8 cellular contexts compared by ENCODE assay signal in the genomic region with DNA sequence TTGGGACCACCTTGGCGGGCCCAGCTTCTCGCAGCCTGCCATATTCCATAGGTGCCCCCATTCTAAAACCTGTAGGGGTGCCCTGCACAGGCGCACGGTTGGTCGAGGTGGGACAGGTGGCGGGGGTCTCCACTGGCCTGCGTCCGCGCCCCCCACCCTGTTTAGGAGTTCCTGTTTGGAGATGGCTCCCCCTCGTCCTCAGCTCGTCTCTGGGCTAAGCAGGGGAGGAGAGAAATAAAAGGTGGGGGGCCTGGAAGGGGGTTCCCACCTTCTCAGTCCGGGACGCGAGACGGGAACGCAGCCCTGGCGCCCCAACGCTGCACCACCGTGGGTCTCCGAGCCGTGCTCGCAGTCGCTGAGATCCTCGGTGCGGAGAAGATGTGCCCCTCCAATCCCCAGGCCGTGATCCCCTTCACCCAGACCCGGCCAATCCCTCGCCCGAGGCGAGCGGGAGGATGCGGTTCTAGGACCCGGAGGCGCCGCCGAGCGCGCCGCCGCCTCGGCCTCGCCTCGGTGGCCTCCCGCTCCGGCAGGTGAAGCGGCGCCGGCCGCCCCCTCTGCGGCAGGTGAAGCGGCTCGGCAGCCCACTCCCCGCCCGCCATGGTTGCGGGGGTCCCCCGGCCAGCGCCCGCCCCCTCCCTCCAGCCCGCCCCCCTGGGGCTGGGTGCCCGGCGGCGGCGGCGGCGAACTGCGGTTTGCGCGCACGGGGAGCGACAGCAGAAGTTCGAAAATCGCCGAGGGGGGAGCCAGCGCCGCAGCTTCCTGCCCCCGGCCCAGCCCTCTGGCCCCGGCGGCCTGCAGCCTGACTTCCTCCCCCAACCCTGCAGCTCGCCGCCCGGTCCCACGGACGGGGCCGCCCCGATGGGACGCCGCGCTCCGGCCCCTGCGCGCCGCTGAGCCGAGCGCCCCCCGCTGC. TPM values are rescaled to one million over a fixed set of nuclear protein-coding genes. Genes with fewer than 3 reads are reported as not detected.
DNase-seq lines count a peak whose midpoint lies in the region; ATAC-seq, FAIRE-seq and TF ChIP-seq lines count a peak whose summit lies in the region.

A gene with protein sequence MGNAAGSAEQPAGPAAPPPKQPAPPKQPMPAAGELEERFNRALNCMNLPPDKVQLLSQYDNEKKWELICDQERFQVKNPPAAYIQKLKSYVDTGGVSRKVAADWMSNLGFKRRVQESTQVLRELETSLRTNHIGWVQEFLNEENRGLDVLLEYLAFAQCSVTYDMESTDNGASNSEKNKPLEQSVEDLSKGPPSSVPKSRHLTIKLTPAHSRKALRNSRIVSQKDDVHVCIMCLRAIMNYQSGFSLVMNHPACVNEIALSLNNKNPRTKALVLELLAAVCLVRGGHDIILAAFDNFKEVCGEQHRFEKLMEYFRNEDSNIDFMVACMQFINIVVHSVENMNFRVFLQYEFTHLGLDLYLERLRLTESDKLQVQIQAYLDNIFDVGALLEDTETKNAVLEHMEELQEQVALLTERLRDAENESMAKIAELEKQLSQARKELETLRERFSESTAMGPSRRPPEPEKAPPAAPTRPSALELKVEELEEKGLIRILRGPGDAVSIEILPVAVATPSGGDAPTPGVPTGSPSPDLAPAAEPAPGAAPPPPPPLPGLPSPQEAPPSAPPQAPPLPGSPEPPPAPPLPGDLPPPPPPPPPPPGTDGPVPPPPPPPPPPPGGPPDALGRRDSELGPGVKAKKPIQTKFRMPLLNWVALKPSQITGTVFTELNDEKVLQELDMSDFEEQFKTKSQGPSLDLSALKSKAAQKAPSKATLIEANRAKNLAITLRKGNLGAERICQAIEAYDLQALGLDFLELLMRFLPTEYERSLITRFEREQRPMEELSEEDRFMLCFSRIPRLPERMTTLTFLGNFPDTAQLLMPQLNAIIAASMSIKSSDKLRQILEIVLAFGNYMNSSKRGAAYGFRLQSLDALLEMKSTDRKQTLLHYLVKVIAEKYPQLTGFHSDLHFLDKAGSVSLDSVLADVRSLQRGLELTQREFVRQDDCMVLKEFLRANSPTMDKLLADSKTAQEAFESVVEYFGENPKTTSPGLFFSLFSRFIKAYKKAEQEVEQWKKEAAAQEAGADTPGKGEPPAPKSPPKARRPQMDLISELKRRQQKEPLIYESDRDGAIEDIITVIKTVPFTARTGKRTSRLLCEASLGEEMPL (plus strand): TSS at position 805 of the 916 bp plus-strand sequence. CDS start 240 bp downstream, outside the sequence.

- H3K9me3 ChIP-seq in DND-41 (ENCODE audit: insufficient read depth, low read length, severe bottlenecking) (no peaks in the 10 kb centered on the region), mesenchymal stem cell (ENCODE audit: control insufficient read depth, low read length) (no peaks in the 10 kb centered on the region)

- no peaks in the 10 kb centered on the region for H3K27me3 Mint-ChIP-seq in dendritic cell treated with granulocyte-macrophage colony-stimulating factor and Interleukin-4, amounts not matched to agents 40 ng/mL and 50 ng/mL, for 4 days
- no peaks in the 10 kb centered on the region for H3K27me3 Mint-ChIP-seq in stimulated activated naive CD8-positive, alpha-beta T cell treated with anti-CD3 and anti-CD28 coated beads, Interleukin-15, amount 100 ng/mL, for 72 hours

- H3K27ac ChIP-seq in DND-41 (ENCODE audit: low read length) (peak within 1 kb of the TSS; percentile 95), mesenchymal stem cell (ENCODE audit: low read length, poor library complexity, severe bottlenecking) (no peak within 1 kb of the TSS)

- H2BK15ac ChIP-seq in mesenchymal stem cell (ENCODE audit: low read depth, poor library complexity, severe bottlenecking), result peak within 1 kb of the TSS; percentile 62

- WGBS in mesenchymal stem cell, result 5% methylated on average over 50 of the region's 95 CpGs

- H3K4me1 ChIP-seq in DND-41 (ENCODE audit: insufficient read depth, low read length) (peaks cover 63% of the 10 kb centered on the region), mesenchymal stem cell (ENCODE audit: control insufficient read depth, insufficient read depth, low read depth, low read length) (peaks cover 27% of the 10 kb centered on the region)

- intact Hi-C loops in dendritic cell treated with granulocyte-macrophage colony-stimulating factor and Interleukin-4, amounts not matched to agents 40 ng/mL and 50 ng/mL, for 4 days (cut with micrococcal nuclease), result no loop called here

- peaks cover 71% of the 10 kb centered on the region for H3K36me3 Mint-ChIP-seq in dendritic cell treated with granulocyte-macrophage colony-stimulating factor and Interleukin-4, amounts not matched to agents 40 ng/mL and 50 ng/mL, for 4 days (ENCODE audit: low read depth)

- no peaks in the 10 kb centered on the region for H3K79me1 ChIP-seq in mesenchymal stem cell (replicated peaks; ENCODE audit: low read length, poor library complexity, severe bottlenecking)

- H3K18ac ChIP-seq in mesenchymal stem cell (ENCODE audit: low read depth in 1 of 2, low read length in 2 of 2), result no peak within 1 kb of the TSS

- H2BK12ac ChIP-seq in mesenchymal stem cell (ENCODE audit: low read length in 2 of 2), result no peak within 1 kb of the TSS

- no peak within 1 kb of the TSS for H3K23ac ChIP-seq in mesenchymal stem cell (ENCODE audit: low read length in 2 of 2)

- H3K9ac ChIP-seq in DND-41 (ENCODE audit: low read depth, low read length) (peak within 1 kb of the TSS; percentile 93), mesenchymal stem cell (ENCODE audit: low read length) (peak within 1 kb of the TSS; percentile 70)

- peaks cover 59% of the 10 kb centered on the region for H3K4me1 Mint-ChIP-seq in dendritic cell treated with granulocyte-macrophage colony-stimulating factor and Interleukin-4, amounts not matched to agents 40 ng/mL and 50 ng/mL, for 4 days (ENCODE audit: low read depth)
- peaks cover 57% of the 10 kb centered on the region for H3K4me1 Mint-ChIP-seq in stimulated activated naive CD8-positive, alpha-beta T cell treated with anti-CD3 and anti-CD28 coated beads, Interleukin-15, amount 100 ng/mL, for 72 hours

- no peaks in the 10 kb centered on the region for H3K9me3 Mint-ChIP-seq in dendritic cell treated with granulocyte-macrophage colony-stimulating factor and Interleukin-4, amounts not matched to agents 40 ng/mL and 50 ng/mL, for 4 days
- H3K9me3 Mint-ChIP-seq in stimulated activated naive CD8-positive, alpha-beta T cell treated with anti-CD3 and anti-CD28 coated beads, Interleukin-15, amount 100 ng/mL, for 72 hours, result no peaks in the 10 kb centered on the region

- TF ChIP-seq CTCF in DND-41 (IDR thresholded peaks at IDR 0.05; ENCODE audit: borderline replicate concordance, extremely low read depth, low read length, poor library complexity, severe bottlenecking) (no peak), WI38 (IDR thresholded peaks at IDR 0.05; ENCODE audit: low read depth, low read length) (no peak)

- H2BK5ac ChIP-seq in mesenchymal stem cell (ENCODE audit: low read depth, low read length, poor library complexity, severe bottlenecking), result no peak within 1 kb of the TSS

- H3K4me3 ChIP-seq in DND-41 (ENCODE audit: low read depth in 1 of 2, low read length in 2 of 2) (peak within 1 kb of the TSS; percentile 69 to 73), WI38 (ENCODE audit: low read depth, low read length) (peak within 1 kb of the TSS; percentile 53), mesenchymal stem cell (ENCODE audit: insufficient read depth in 1 of 2, low read depth in 1 of 2, low read length in 2 of 2) (peak within 1 kb of the TSS; percentile 61 to 77)

- peak within 1 kb of the TSS; percentile 86 for H3K4me2 ChIP-seq in DND-41 (ENCODE audit: insufficient read depth, low read length)
- H3K4me2 ChIP-seq in mesenchymal stem cell (ENCODE audit: low read length, poor library complexity, severe bottlenecking), result peak within 1 kb of the TSS; percentile 67

- peak; percentile 51 for FAIRE-seq in HTR-8/SVneo (lab: Jason Lieb, UNC)

- H3K27ac Mint-ChIP-seq in dendritic cell treated with granulocyte-macrophage colony-stimulating factor and Interleukin-4, amounts not matched to agents 40 ng/mL and 50 ng/mL, for 4 days, result peak within 1 kb of the TSS; percentile 97
- H3K27ac Mint-ChIP-seq in stimulated activated naive CD8-positive, alpha-beta T cell treated with anti-CD3 and anti-CD28 coated beads, Interleukin-15, amount 100 ng/mL, for 72 hours, result peak within 1 kb of the TSS; percentile 92 to 96

- H2AFZ ChIP-seq in DND-41 (ENCODE audit: low read depth, low read length) (peak within 1 kb of the TSS; percentile 83), mesenchymal stem cell (ENCODE audit: low read depth, low read length) (no peak within 1 kb of the TSS)

- peak within 1 kb of the TSS in 1 of 2 experiments; percentile 16 for H3K14ac ChIP-seq in mesenchymal stem cell (ENCODE audit: low read length in 2 of 2)

- peak within 1 kb of the TSS; percentile 61 for H4K8ac ChIP-seq in mesenchymal stem cell (ENCODE audit: low read length)

- no peak within 1 kb of the TSS for H3K4ac ChIP-seq in mesenchymal stem cell (ENCODE audit: low read depth in 1 of 2, low read length in 2 of 2)

- H3K79me2 ChIP-seq in DND-41 (ENCODE audit: insufficient read depth, low read length), result peaks cover 60% of the 10 kb centered on the region

- peak within 1 kb of the TSS; percentile 93 for H3K4me3 Mint-ChIP-seq in dendritic cell treated with granulocyte-macrophage colony-stimulating factor and Interleukin-4, amounts not matched to agents 40 ng/mL and 50 ng/mL, for 4 days
- peak within 1 kb of the TSS; percentile 94 to 97 for H3K4me3 Mint-ChIP-seq in stimulated activated naive CD8-positive, alpha-beta T cell treated with anti-CD3 and anti-CD28 coated beads, Interleukin-15, amount 100 ng/mL, for 72 hours

- DNase-seq in DND-41 (peak; percentile 74), HTR-8/SVneo (ENCODE audit: insufficient read length, low spot score) (no peak), mesenchymal stem cell (no peak), NCI-H2029 (lab: John Stamatoyannopoulos, UW) (no peak)
- peak; percentile 61 to 72 for DNase-seq in stimulated activated naive CD8-positive, alpha-beta T cell treated with anti-CD3 and anti-CD28 coated beads, Interleukin-15, amount 100 ng/mL, for 72 hours

- H4K20me1 ChIP-seq in DND-41 (ENCODE audit: insufficient read depth, low read length), result 0 out of 2 replicates have a peak, but pooled peaks cover 5% of the 10 kb centered on the region

- H3K27me3 ChIP-seq in DND-41 (ENCODE audit: insufficient read depth, low read length, poor library complexity), result no peaks in the 10 kb centered on the region
- H3K27me3 ChIP-seq in mesenchymal stem cell (ENCODE audit: control insufficient read depth in 1 of 2, insufficient read depth in 1 of 2, low read length in 2 of 2), result peaks cover 18 to 27% of the 10 kb centered on the region in 2 experiments

- H3K36me3 ChIP-seq in DND-41 (ENCODE audit: insufficient read depth, low read length) (peaks cover 11% of the 10 kb centered on the region; the same call in 1 of the 2 replicates), mesenchymal stem cell (ENCODE audit: control insufficient read depth in 1 of 2, insufficient read depth in 2 of 2, low read depth in 1 of 2, low read length in 2 of 2) (no peaks in the 10 kb centered on the region)

- H2AK5ac ChIP-seq in mesenchymal stem cell (ENCODE audit: low read length, severe bottlenecking), result no peak within 1 kb of the TSS

- no peak for ATAC-seq in DND-41 (ENCODE audit: insufficient read depth, low read depth)
- no peak for ATAC-seq in stimulated activated naive CD8-positive, alpha-beta T cell treated with anti-CD3 and anti-CD28 coated beads, Interleukin-15, amount 100 ng/mL, for 72 hours
- no peak for ATAC-seq in GM19023 (IDR thresholded peaks at IDR 0.05; ENCODE audit: unreplicated experiment)

- no peak within 1 kb of the TSS for H2BK120ac ChIP-seq in mesenchymal stem cell (ENCODE audit: low read depth, low read length)

- H4K91ac ChIP-seq in mesenchymal stem cell (ENCODE audit: low read length), result no peak within 1 kb of the TSS

RNA-seq across cellular contexts. Expression of the gene that starts here (rescaled TPM):
- polyA plus RNA-seq in mesenchymal stem cell (2013, experiment 1 of 2), result 0.97 TPM
- 0.99 TPM for polyA plus RNA-seq in mesenchymal stem cell (2013, experiment 2 of 2)

Comparison
In these comparisons a context has a peak if more than half of its experiments do, and no peak if none do; other contexts are left out.
1. DNase-seq: peak in DND-41 (single experiment) and stimulated activated naive CD8-positive, alpha-beta T cell treated with anti-CD3 and anti-CD28 coated beads, Interleukin-15, amount 100 ng/mL, for 72 hours (2 of 2); none in HTR-8/SVneo (single experiment), mesenchymal stem cell (single experiment) and NCI-H2029 (single experiment).
2. Peak in every context shown above with its lines, with median percentiles within 50 percentile points of each other: H3K4me3 ChIP-seq.